8 cellular contexts compared by ENCODE assay signal in the genomic region with DNA sequence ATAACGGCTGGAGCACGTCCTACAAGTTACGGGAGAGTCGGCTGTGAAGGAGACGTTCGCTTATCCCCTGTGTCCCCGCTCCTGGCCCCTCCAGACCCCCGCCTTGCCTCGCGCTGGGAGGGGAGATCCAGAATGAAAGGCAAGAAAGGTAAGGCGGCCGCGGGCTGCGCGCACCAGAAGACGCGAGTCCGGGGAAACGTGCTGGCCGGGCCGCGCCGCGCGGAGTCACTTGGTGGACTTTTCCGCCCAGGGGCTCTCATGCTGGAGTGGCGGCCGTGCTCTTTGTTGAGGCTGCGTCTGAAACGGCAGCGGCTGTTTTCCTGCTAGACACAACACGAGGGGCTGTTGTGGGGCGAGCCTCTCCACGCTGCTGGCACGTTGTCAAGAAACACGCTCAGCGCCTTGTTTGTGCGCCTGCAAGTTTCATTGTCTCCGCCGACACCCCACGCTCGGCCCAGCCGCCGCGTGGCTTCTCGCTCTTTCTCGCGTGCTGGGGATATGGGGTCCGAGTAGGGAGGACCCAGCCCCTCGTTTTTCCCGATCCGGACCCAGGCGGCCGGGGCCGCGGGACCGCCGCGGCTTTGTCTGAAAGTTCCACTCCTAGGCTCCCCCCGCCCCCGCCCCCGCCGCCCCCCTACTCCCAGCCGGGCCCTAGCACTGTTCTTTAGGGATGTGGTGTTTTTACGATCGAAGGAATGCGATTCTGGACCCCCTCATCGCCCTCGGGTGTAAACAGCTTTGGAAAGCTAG. TPM values are rescaled to one million over a fixed set of nuclear protein-coding genes. Genes with fewer than 3 reads are reported as not detected.
DNase-seq lines count a peak whose midpoint lies in the region; ATAC-seq and TF ChIP-seq lines count a peak whose summit lies in the region.

No MANE protein-coding gene starts in this region.

- H3K4me2 ChIP-seq in DND-41 (ENCODE audit: insufficient read depth, low read length), result peak overlapping the region; percentile 67

- no peaks in the 10 kb centered on the region for H3K27me3 ChIP-seq in DND-41 (ENCODE audit: insufficient read depth, low read length, poor library complexity)
- no peaks in the 10 kb centered on the region for H3K27me3 ChIP-seq in endodermal cell (ENCODE audit: control insufficient read depth, insufficient read depth, low read length, poor library complexity, severe bottlenecking)
- H3K27me3 ChIP-seq in mononuclear cell (ENCODE audit: insufficient read depth, low read length), result no peaks in the 10 kb centered on the region

- ATAC-seq in DND-41 (ENCODE audit: insufficient read depth, low read depth) (peak; percentile 2; the same call in 1 of the 3 replicates), GM21723 (IDR thresholded peaks at IDR 0.05; ENCODE audit: unreplicated experiment) (no peak), HG03565 (IDR thresholded peaks at IDR 0.05; ENCODE audit: unreplicated experiment) (no peak)
- peak; percentile 5 for ATAC-seq in activated CD8-positive, alpha-beta memory T cell treated with anti-CD3 and anti-CD28 coated beads, Interleukin-2, amount 10 ng/mL, durations not matched to agents 7 days and 5 days

- H3K27me3 Mint-ChIP-seq in activated CD8-positive, alpha-beta memory T cell treated with anti-CD3 and anti-CD28 coated beads, Interleukin-2, amount 10 ng/mL, durations not matched to agents 7 days and 5 days, result no peaks in the 10 kb centered on the region
- no peaks in the 10 kb centered on the region for H3K27me3 Mint-ChIP-seq in endodermal cell (ENCODE audit: insufficient read depth)

- CTCF ChIA-PET in activated CD8-positive, alpha-beta memory T cell treated with anti-CD3 and anti-CD28 coated beads, Interleukin-2, amount 10 ng/mL, durations not matched to agents 7 days and 5 days (lab: Charles Lee), result interaction anchor here (0.9 to 5.3 kb wide), 6 partner anchors 126 to 215 kb away, joined by 3 to 50 read pairs (median 4); a partner anchor contains a TSS

- H3K9me3 ChIP-seq in DND-41 (ENCODE audit: insufficient read depth, low read length, severe bottlenecking) (no peaks in the 10 kb centered on the region), endodermal cell (ENCODE audit: control insufficient read depth, low read length) (no peaks in the 10 kb centered on the region), mononuclear cell (ENCODE audit: low read depth, low read length) (no peaks in the 10 kb centered on the region)

- DNase-seq in DND-41 (peak; percentile 70), NCI-H146 (lab: John Stamatoyannopoulos, UW) (peak; percentile 36), endodermal cell (no peak)
- DNase-seq in activated CD8-positive, alpha-beta memory T cell treated with anti-CD3 and anti-CD28 coated beads, Interleukin-2, amount 10 ng/mL, durations not matched to agents 7 days and 5 days, result peak; percentile 71
- DNase-seq in stimulated activated CD8-positive, alpha-beta memory T cell treated with anti-CD3 and anti-CD28 coated beads, Interleukin-4, amount 100 ng/mL, for 24 hours (ENCODE audit: low read depth), result peak; percentile 42

- TF ChIP-seq CTCF in DND-41 (IDR thresholded peaks at IDR 0.05; ENCODE audit: borderline replicate concordance, extremely low read depth, low read length, poor library complexity, severe bottlenecking) (no peak), endodermal cell (conservative IDR thresholded peaks at IDR 0.05) (no peak)

- H3K9ac ChIP-seq in DND-41 (ENCODE audit: low read depth, low read length) (peak overlapping the region; percentile 74), endodermal cell (ENCODE audit: extremely low read depth, low read length, poor library complexity, severe bottlenecking) (peak overlapping the region; percentile 99)

- H3K79me2 ChIP-seq in DND-41 (ENCODE audit: insufficient read depth, low read length), result peaks cover 76% of the 10 kb centered on the region

- H3K27ac Mint-ChIP-seq in activated CD8-positive, alpha-beta memory T cell treated with anti-CD3 and anti-CD28 coated beads, Interleukin-2, amount 10 ng/mL, durations not matched to agents 7 days and 5 days, result peak overlapping the region; percentile 84
- H3K27ac Mint-ChIP-seq in endodermal cell, result peak overlapping the region; percentile 96

- no peaks in the 10 kb centered on the region for H3K9me3 Mint-ChIP-seq in activated CD8-positive, alpha-beta memory T cell treated with anti-CD3 and anti-CD28 coated beads, Interleukin-2, amount 10 ng/mL, durations not matched to agents 7 days and 5 days (ENCODE audit: low read depth)
- no peaks in the 10 kb centered on the region for H3K9me3 Mint-ChIP-seq in endodermal cell

- peak overlapping the region; percentile 87 for H3K4me3 Mint-ChIP-seq in activated CD8-positive, alpha-beta memory T cell treated with anti-CD3 and anti-CD28 coated beads, Interleukin-2, amount 10 ng/mL, durations not matched to agents 7 days and 5 days
- H3K4me3 Mint-ChIP-seq in endodermal cell, result peak overlapping the region; percentile 100

- H3K27ac ChIP-seq in DND-41 (ENCODE audit: low read length), result peak overlapping the region; percentile 94
- peak overlapping the region; percentile 96 for H3K27ac ChIP-seq in endodermal cell (ENCODE audit: low read depth, low read length)

- H3K4me1 Mint-ChIP-seq in activated CD8-positive, alpha-beta memory T cell treated with anti-CD3 and anti-CD28 coated beads, Interleukin-2, amount 10 ng/mL, durations not matched to agents 7 days and 5 days, result peaks cover 44% of the 10 kb centered on the region
- peaks cover 28% of the 10 kb centered on the region for H3K4me1 Mint-ChIP-seq in endodermal cell

- peaks cover 4% of the 10 kb centered on the region for H3K36me3 ChIP-seq in DND-41 (ENCODE audit: insufficient read depth, low read length)
- peaks cover 14% of the 10 kb centered on the region for H3K36me3 ChIP-seq in endodermal cell (ENCODE audit: control insufficient read depth, insufficient read depth, low read length)

- peak overlapping the region; percentile 75 for H2AFZ ChIP-seq in DND-41 (ENCODE audit: low read depth, low read length)

- H3K36me3 Mint-ChIP-seq in activated CD8-positive, alpha-beta memory T cell treated with anti-CD3 and anti-CD28 coated beads, Interleukin-2, amount 10 ng/mL, durations not matched to agents 7 days and 5 days, result no peaks in the 10 kb centered on the region
- H3K36me3 Mint-ChIP-seq in endodermal cell (ENCODE audit: low read depth), result peaks cover 50% of the 10 kb centered on the region

- 0% methylated on average over 30 to 54 of the region's 69 CpGs for WGBS in endodermal cell (ENCODE audit: insufficient coverage in 1 of 2, insufficient read length in 1 of 2), 2 experiments

- H3K4me3 ChIP-seq in DND-41 (ENCODE audit: low read depth in 1 of 2, low read length in 2 of 2) (peak overlapping the region; percentile 76 to 77), endodermal cell (ENCODE audit: low read length) (peak overlapping the region; percentile 100), mononuclear cell (ENCODE audit: low read length) (peak overlapping the region; percentile 93)

- H4K20me1 ChIP-seq in DND-41 (ENCODE audit: insufficient read depth, low read length), result peaks cover 20% of the 10 kb centered on the region; the same call in 1 of the 2 replicates

- H3K4me1 ChIP-seq in DND-41 (ENCODE audit: insufficient read depth, low read length) (peaks cover 50% of the 10 kb centered on the region), endodermal cell (ENCODE audit: control insufficient read depth, insufficient read depth, low read length) (peaks cover 17% of the 10 kb centered on the region), mononuclear cell (ENCODE audit: insufficient read depth, low read length) (peaks cover 67% of the 10 kb centered on the region)

RNA-seq across cellular contexts. Expression of a gene that starts 0.6 kb away (rescaled TPM):
- total RNA-seq in activated CD8-positive, alpha-beta memory T cell treated with anti-CD3 and anti-CD28 coated beads, Interleukin-2, amount 10 ng/mL, durations not matched to agents 7 days and 5 days, result 10 to 100 TPM in 1 of 2 experiments, 1 to 10 TPM in 1; 9.7 to 19.0 TPM
- total RNA-seq in endodermal cell (100 to 1,000 TPM; 417 to 575 TPM), mononuclear cell (91.2 TPM)
- polyA plus RNA-seq in endodermal cell (2013, experiment 1 of 2), result 177 TPM
- polyA plus RNA-seq in endodermal cell (2013, experiment 2 of 2), result 176 TPM

Comparison
In these comparisons a context has a peak if more than half of its experiments do, and no peak if none do; other contexts are left out.
1. ATAC-seq: peak in DND-41 (single experiment) and activated CD8-positive, alpha-beta memory T cell treated with anti-CD3 and anti-CD28 coated beads, Interleukin-2, amount 10 ng/mL, durations not matched to agents 7 days and 5 days (single experiment); none in GM21723 (single experiment) and HG03565 (single experiment).
2. Peak in every context shown above with its lines, with median percentiles within 50 percentile points of each other: H3K4me3 ChIP-seq.